14 cellular contexts compared by ENCODE assay signal in the genomic region with DNA sequence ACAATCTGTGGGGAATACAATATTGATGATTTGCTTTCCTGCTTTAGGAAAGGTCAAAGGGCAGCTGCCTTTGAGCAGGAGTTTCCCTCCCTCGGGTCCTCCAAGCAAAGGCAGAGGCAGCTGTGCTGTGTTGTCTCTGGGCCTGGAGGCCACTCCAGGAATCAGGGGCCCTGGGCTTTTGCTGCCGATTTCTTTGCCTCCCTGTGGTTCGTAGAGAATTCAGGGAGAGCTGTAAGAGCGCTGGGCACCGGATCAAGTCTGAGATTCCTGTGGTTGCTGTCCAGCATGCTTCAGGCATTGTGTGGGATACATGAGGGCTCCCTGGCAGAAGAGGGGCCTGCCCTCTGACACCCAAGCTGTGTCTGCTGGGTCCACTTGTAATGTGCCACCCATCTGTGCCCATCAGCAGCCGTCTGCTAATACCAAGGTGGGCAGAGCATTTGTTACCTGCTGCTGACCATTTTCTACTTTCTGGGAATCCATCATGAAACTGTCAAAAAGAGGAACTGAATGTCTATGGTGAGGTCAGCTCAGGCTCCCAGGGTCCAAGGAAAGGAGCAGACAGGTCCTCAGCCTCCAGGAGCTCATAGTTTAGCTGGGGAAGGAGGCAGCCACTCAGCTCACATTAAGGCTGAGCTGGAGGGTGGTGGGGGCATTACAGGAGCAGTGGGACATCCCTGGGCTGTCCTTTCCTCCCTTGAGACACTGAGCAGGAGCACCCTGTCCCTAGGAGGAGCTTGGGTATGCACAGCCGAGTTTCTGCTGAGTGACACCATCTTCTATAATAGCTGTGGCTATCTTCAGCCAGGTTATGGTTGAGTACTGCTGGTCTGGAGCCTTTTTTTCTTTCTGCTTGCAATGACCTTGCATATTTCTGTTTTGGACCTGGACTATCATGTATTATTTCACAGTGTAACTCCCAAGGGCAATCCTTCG.
DNase-seq lines count a peak whose midpoint lies in the region; ATAC-seq, FAIRE-seq and TF ChIP-seq lines count a peak whose summit lies in the region.
"Had no signal": no experiment of that assay in that cellular context is flagged by ENCODE, and none has a peak within 500 bp of the region (broad histone marks: within the 10 kb centered on the region; RNA-seq: fewer than 3 reads in every experiment).

No MANE protein-coding gene starts in this region.

- ATAC-seq in A549 = no peak
- no peak for ATAC-seq in HG03442 (IDR thresholded peaks at IDR 0.05; ENCODE audit: unreplicated experiment)
- ATAC-seq in HG03045 (IDR thresholded peaks at IDR 0.05; ENCODE audit: unreplicated experiment) = no peak
- ATAC-seq: mucosa of descending colon had no signal

- H3K4me1 Mint-ChIP-seq in HFFc6 (ENCODE audit: low read depth) (peaks cover 66% of the 10 kb centered on the region), MCF 10A (ENCODE audit: insufficient read depth, unreplicated experiment) (peaks cover 5% of the 10 kb centered on the region)

- H3K4me3 ChIP-seq in A549 = no peak overlapping the region
- H3K4me3 ChIP-seq in liver (ENCODE audit: low read depth in 1 of 3, low read length in 3 of 3) = no peak overlapping the region
- no peak overlapping the region for H3K4me3 ChIP-seq in sigmoid colon
- no peak overlapping the region for H3K4me3 ChIP-seq in suprapubic skin
- H3K4me3 ChIP-seq: BLaER1 treated with 17β-estradiol and CSF1 and Interleukin-3, amounts not matched to agents 10 nM and 100 nM; mucosa of descending colon had no signal

- H3K27me3 ChIP-seq in liver (ENCODE audit: control insufficient read depth in 4 of 4, insufficient read depth in 4 of 4, low read length in 3 of 4) = no peaks in the 10 kb centered on the region
- no peaks in the 10 kb centered on the region for H3K27me3 ChIP-seq in sigmoid colon
- peaks cover 3% of the 10 kb centered on the region for H3K27me3 ChIP-seq in suprapubic skin
- H3K27me3 ChIP-seq: BLaER1 treated with 17β-estradiol and CSF1 and Interleukin-3, amounts not matched to agents 10 nM and 100 nM had no signal

- TF ChIP-seq RAD21 in A549 (conservative IDR thresholded peaks at IDR 0.05 in 1 of 2, IDR thresholded peaks at IDR 0.05 in 1 of 2) (no peak), liver (IDR thresholded peaks at IDR 0.05) (no peak)

- H3K27ac ChIP-seq in A549 (peak overlapping the region in 1 of 2 experiments; percentile 28; a peak in 2 of 6 replicates), liver (ENCODE audit: low read depth in 1 of 2, low read length in 2 of 2) (no peak overlapping the region), sigmoid colon (no peak overlapping the region), suprapubic skin (no peak overlapping the region)
- H3K27ac ChIP-seq: BLaER1 treated with 17β-estradiol and CSF1 and Interleukin-3, amounts not matched to agents 10 nM and 100 nM had no signal

- H3K9me3 Mint-ChIP-seq in HFFc6 = no peaks in the 10 kb centered on the region
- peaks cover 13% of the 10 kb centered on the region for H3K9me3 Mint-ChIP-seq in MCF 10A (ENCODE audit: unreplicated experiment)

- H3K27me3 Mint-ChIP-seq in HFFc6 (ENCODE audit: insufficient read depth) (peaks cover 3% of the 10 kb centered on the region), MCF 10A (ENCODE audit: insufficient read depth, unreplicated experiment) (no peaks in the 10 kb centered on the region)

- H3K36me3 ChIP-seq in liver (ENCODE audit: control insufficient read depth in 4 of 4, insufficient read depth in 3 of 4, low read depth in 1 of 4, low read length in 3 of 4) (no peaks in the 10 kb centered on the region), sigmoid colon (no peaks in the 10 kb centered on the region), suprapubic skin (no peaks in the 10 kb centered on the region)

- no TSS peak for BruUV-seq in MCF 10A (replicated peaks; lab: Mats Ljungman, UMichigan)

- DNase-seq in A549 (ENCODE audit: low read depth in 1 of 2, low spot score in 1 of 2) (no peak), HFFc6 (peak; percentile 75), MCF 10A (ENCODE audit: unreplicated experiment) (peak; percentile 43), sigmoid colon (no peak), suprapubic skin (ENCODE audit: low spot score in 2 of 2) (no peak)
- DNase-seq: H7; NCI-H510A treated with DMSO at 0.1 percent for 48 hours; stimulated activated CD4-positive, alpha-beta T cell treated with anti-CD3 and anti-CD28 coated beads, Interleukin-4, amount 100 ng/mL, for 24 hours had no signal

- no peak overlapping the region for H3K9ac ChIP-seq in liver (ENCODE audit: low read depth in 1 of 2, low read length in 2 of 2)
- H3K9ac ChIP-seq: BLaER1 treated with 17β-estradiol and CSF1 and Interleukin-3, amounts not matched to agents 10 nM and 100 nM had no signal

- H3K4me1 ChIP-seq in A549 (peaks cover 7% of the 10 kb centered on the region; the same call in 1 of the 3 replicates), liver (ENCODE audit: control insufficient read depth in 4 of 4, insufficient read depth in 4 of 4, low read length in 3 of 4) (peaks cover 0 to 6% (median 2%) of the 10 kb centered on the region in 4 donors), sigmoid colon (peaks cover 0 to 47% (median 19%) of the 10 kb centered on the region in 4 donors), suprapubic skin (no peaks in the 10 kb centered on the region)

- no peak for TF ChIP-seq POLR2A in A549 (IDR thresholded peaks at IDR 0.05; ENCODE audit: low read length)
- no peak for TF ChIP-seq POLR2A in sigmoid colon (IDR thresholded peaks at IDR 0.05)
- no peak for TF ChIP-seq POLR2A in suprapubic skin (IDR thresholded peaks at IDR 0.05)

- no peak overlapping the region for H3K4me2 ChIP-seq in A549
- H3K4me2 ChIP-seq: BLaER1 treated with 17β-estradiol and CSF1 and Interleukin-3, amounts not matched to agents 10 nM and 100 nM had no signal

- H3K9me3 ChIP-seq in A549 = no peaks in the 10 kb centered on the region
- H3K9me3 ChIP-seq in liver (ENCODE audit: control insufficient read depth in 4 of 4, low read length in 3 of 4) = no peaks in the 10 kb centered on the region
- H3K9me3 ChIP-seq in sigmoid colon = no peaks in the 10 kb centered on the region
- no peaks in the 10 kb centered on the region for H3K9me3 ChIP-seq in suprapubic skin
- H3K9me3 ChIP-seq: BLaER1 treated with 17β-estradiol and CSF1 and Interleukin-3, amounts not matched to agents 10 nM and 100 nM; mucosa of descending colon had no signal

- peak overlapping the region; percentile 45 for H3K4me3 Mint-ChIP-seq in HFFc6
- H3K4me3 Mint-ChIP-seq in MCF 10A (ENCODE audit: unreplicated experiment) = no peak overlapping the region

- WGBS in A549 (ENCODE audit: missing lambda C conversion rate) = 87% methylated on average over 7 of the region's 8 CpGs
- WGBS in liver = 81% methylated on average over 8 of the region's 8 CpGs
- 81 to 83% methylated on average over 8 of the region's 8 CpGs for WGBS in sigmoid colon, 2 donors
- WGBS in suprapubic skin = 70% methylated on average over 8 of the region's 8 CpGs

- intact Hi-C loops in MCF 10A (cut with micrococcal nuclease) = no loop called here
- intact Hi-C loops in sigmoid colon (cut with DNase I) = loop anchor here (5.0 kb wide), 1 partner anchor 35 kb away; no protein-coding TSS in a partner anchor

- POLR2A ChIA-PET in A549 (lab: Yijun Ruan, JAX) = no interaction called here
- POLR2A ChIA-PET in MCF 10A (lab: Yijun Ruan, JAX) = no interaction called here

- H3K36me3 Mint-ChIP-seq in HFFc6 (ENCODE audit: low read depth) (peaks cover 33% of the 10 kb centered on the region), MCF 10A (ENCODE audit: insufficient read depth, unreplicated experiment) (no peaks in the 10 kb centered on the region)

- TF ChIP-seq CTCF in A549 (IDR thresholded peaks at IDR 0.05) (no peak), HFFc6 (IDR thresholded peaks at IDR 0.05) (no peak), MCF 10A (IDR thresholded peaks at IDR 0.05; ENCODE audit: unreplicated experiment) (no peak), liver (IDR thresholded peaks at IDR 0.05; ENCODE audit: low read depth, low read length, missing input control) (no peak), sigmoid colon (IDR thresholded peaks at IDR 0.05) (no peak), suprapubic skin (IDR thresholded peaks at IDR 0.05) (no peak)

- no peak for FAIRE-seq in A549 (lab: Jason Lieb, UNC)
- FAIRE-seq: GM18507 had no signal

- TF ChIP-seq EP300 in A549 (IDR thresholded peaks at IDR 0.05) (no peak), sigmoid colon (IDR thresholded peaks at IDR 0.05) (no peak), suprapubic skin (IDR thresholded peaks at IDR 0.05) (no peak)

- peak overlapping the region; percentile 37 for H3K27ac Mint-ChIP-seq in HFFc6
- H3K27ac Mint-ChIP-seq in MCF 10A (ENCODE audit: low read depth, unreplicated experiment) = no peak overlapping the region

- CTCF ChIA-PET in A549 (lab: Yijun Ruan, JAX) = interaction anchor here (1.6 to 2.1 kb wide), 4 partner anchors 18 to 142 kb away, joined by 3 to 8 read pairs (median 5); no protein-coding TSS in a partner anchor
- CTCF ChIA-PET in MCF 10A (lab: Yijun Ruan, JAX) = interaction anchor here (0.6 to 0.9 kb wide), 3 partner anchors 14 to 144 kb away, joined by 3 read pairs; no protein-coding TSS in a partner anchor

TF ChIP-seq in liver, 16 proteins besides CTCF, POLR2A, EP300 and RAD21 (continues in another document):
- TF ChIP-seq HNF4A (conservative IDR thresholded peaks at IDR 0.05) (no peak), FOXA1 (IDR thresholded peaks at IDR 0.05) (no peak), NR2F2 (IDR thresholded peaks at IDR 0.05) (no peak), TAF1 (conservative IDR thresholded peaks at IDR 0.05) (no peak)
- TF ChIP-seq, protein P1, sequence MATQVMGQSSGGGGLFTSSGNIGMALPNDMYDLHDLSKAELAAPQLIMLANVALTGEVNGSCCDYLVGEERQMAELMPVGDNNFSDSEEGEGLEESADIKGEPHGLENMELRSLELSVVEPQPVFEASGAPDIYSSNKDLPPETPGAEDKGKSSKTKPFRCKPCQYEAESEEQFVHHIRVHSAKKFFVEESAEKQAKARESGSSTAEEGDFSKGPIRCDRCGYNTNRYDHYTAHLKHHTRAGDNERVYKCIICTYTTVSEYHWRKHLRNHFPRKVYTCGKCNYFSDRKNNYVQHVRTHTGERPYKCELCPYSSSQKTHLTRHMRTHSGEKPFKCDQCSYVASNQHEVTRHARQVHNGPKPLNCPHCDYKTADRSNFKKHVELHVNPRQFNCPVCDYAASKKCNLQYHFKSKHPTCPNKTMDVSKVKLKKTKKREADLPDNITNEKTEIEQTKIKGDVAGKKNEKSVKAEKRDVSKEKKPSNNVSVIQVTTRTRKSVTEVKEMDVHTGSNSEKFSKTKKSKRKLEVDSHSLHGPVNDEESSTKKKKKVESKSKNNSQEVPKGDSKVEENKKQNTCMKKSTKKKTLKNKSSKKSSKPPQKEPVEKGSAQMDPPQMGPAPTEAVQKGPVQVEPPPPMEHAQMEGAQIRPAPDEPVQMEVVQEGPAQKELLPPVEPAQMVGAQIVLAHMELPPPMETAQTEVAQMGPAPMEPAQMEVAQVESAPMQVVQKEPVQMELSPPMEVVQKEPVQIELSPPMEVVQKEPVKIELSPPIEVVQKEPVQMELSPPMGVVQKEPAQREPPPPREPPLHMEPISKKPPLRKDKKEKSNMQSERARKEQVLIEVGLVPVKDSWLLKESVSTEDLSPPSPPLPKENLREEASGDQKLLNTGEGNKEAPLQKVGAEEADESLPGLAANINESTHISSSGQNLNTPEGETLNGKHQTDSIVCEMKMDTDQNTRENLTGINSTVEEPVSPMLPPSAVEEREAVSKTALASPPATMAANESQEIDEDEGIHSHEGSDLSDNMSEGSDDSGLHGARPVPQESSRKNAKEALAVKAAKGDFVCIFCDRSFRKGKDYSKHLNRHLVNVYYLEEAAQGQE (IDR thresholded peaks at IDR 0.05) = peak; percentile 96

Comparison
In these comparisons a context has a peak if more than half of its experiments do, and no peak if none do; other contexts are left out.
1. DNase-seq: peak in HFFc6 (single experiment) and MCF 10A (single experiment); none in A549 (0 of 2), sigmoid colon (single experiment) and suprapubic skin (0 of 2).